In genomic region chr11:16276251-16276650, GRCh38 we compare ENCODE assay signal across 5 cellular contexts.
"Had no signal": no experiment of that assay in that cellular context is flagged by ENCODE, and none has a peak within 500 bp of the region (broad histone marks: within the 10 kb centered on the region; RNA-seq: fewer than 3 reads in every experiment).

No MANE protein-coding gene starts in this region.

- DNase-seq: H9, HCEC 1CT, IMR-90, KBM-7 had no signal

- H3K4me3 ChIP-seq: GM23338 had no signal

- H3K4me3 Mint-ChIP-seq: GM23338, H9 had no signal

- H3K9me3 Mint-ChIP-seq: GM23338, H9 had no signal
